Comparison of ENCODE assay signal across 7 cellular contexts in genomic region chr19:29122185-29122584, GRCh38.
"Had no signal": no experiment of that assay in that cellular context is flagged by ENCODE, and none has a peak within 500 bp of the region (broad histone marks: within the 10 kb centered on the region; RNA-seq: fewer than 3 reads in every experiment).

No MANE protein-coding gene starts in this region.

- H3K4me1 ChIP-seq: HAP-1 had no signal

- H3K9me3 ChIP-seq: HAP-1 had no signal

- H3K4me3 ChIP-seq: GM23248, HAP-1 had no signal

- H2AFZ ChIP-seq: GM23248 had no signal

- H3K9ac ChIP-seq: GM23248 had no signal

- FAIRE-seq: H54, HepG2 had no signal

- DNase-seq: GOT3, HFFc6 had no signal

- H3K27ac ChIP-seq: GM23248, HL-60 had no signal

- H3K36me3 ChIP-seq: HAP-1 had no signal
